Comparison of ENCODE assay signal across 8 cellular contexts in the genomic region with DNA sequence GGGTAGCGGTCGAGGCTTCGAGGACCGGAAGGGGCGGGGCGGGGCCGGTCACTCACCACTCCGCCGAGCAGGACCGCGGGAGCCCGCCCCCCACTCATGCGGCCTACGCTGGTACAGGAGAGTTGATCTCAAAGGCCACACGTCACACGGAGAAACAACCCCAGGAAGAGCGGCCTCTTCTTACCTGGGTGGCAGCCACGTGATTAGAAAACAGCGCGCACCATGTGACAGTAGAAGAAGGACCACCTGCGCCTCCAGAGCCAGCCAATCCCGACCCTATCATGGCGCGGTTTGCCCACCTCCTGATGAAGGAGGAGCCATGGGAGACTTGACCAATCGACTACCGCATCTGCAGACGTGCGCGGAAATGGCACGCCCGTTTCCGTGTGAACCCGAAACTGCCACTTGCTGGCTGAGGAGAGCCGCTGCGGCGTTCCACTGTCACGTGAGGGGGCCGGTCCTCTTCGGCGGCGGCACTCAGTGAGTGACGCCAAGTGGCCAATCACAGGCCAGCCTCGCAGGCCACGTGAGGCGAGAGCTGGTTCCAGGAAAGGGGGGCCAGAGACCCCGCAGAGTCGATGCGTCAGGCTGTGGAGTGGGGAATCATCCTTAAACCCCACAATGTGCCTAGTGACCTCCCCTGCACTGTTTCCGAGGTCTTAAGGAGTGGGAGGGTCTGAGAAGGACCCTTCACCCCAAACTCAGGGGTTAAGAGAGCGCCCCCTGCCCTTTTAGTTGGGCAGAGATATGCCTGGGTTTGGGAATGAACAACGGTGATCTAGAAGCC. TPM values are rescaled to one million over a fixed set of nuclear protein-coding genes. Genes with fewer than 3 reads are reported as not detected.
A peak's percentile ranks its signal among the peaks of the same experiment; 100 is the strongest.
DNase-seq lines count a peak whose midpoint lies in the region; ATAC-seq and TF ChIP-seq lines count a peak whose summit lies in the region.

A gene with protein sequence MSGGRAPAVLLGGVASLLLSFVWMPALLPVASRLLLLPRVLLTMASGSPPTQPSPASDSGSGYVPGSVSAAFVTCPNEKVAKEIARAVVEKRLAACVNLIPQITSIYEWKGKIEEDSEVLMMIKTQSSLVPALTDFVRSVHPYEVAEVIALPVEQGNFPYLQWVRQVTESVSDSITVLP (minus strand): TSS at position 205 of the 787 bp plus-strand sequence. CDS start 107 bp downstream, at position 98.

- DNase-seq in C1 segment of cervical spinal cord (lab: John Stamatoyannopoulos, UW) = peak; percentile 94 to 100 (median 99)
- DNase-seq in NCI-H748 (lab: John Stamatoyannopoulos, UW; ENCODE audit: unreplicated experiment) = peak; percentile 100
- peak; percentile 89 to 98 for DNase-seq in activated CD4-positive, alpha-beta T cell treated with anti-CD3 and anti-CD28 coated beads, Interleukin-2, amount 50 U/mL, for 24 hours (ENCODE audit: low read depth in 1 of 2, low spot score in 1 of 2)
- DNase-seq in left lung = peak; percentile 100
- DNase-seq in stimulated activated CD4-positive, alpha-beta T cell treated with anti-CD3 and anti-CD28 coated beads, Interleukin-4, amount 100 ng/mL, for 1 hour = peak; percentile 97

- TF ChIP-seq CTCF in left lung (IDR thresholded peaks at IDR 0.05) = peak in 1 of 2 donors; percentile 23

- H3K9me3 ChIP-seq in left lung = no peaks in the 10 kb centered on the region

- intact Hi-C loops in dendritic cell treated with granulocyte-macrophage colony-stimulating factor and Interleukin-4, amounts not matched to agents 40 ng/mL and 50 ng/mL, for 4 days (cut with micrococcal nuclease) = loop anchor here (1.0 kb wide), 1 partner anchor 7 kb away; no protein-coding TSS in a partner anchor
- intact Hi-C loops in left lung (cut with DNase I) = loop anchor here in 1 of 2 donors (10.0 kb wide), 1 partner anchor 103 kb away; a partner anchor contains a TSS

- no peaks in the 10 kb centered on the region for H3K9me3 Mint-ChIP-seq in dendritic cell treated with granulocyte-macrophage colony-stimulating factor and Interleukin-4, amounts not matched to agents 40 ng/mL and 50 ng/mL, for 4 days

- peaks cover 13 to 40% of the 10 kb centered on the region in 2 donors for H3K4me1 ChIP-seq in left lung

- H3K27ac Mint-ChIP-seq in dendritic cell treated with granulocyte-macrophage colony-stimulating factor and Interleukin-4, amounts not matched to agents 40 ng/mL and 50 ng/mL, for 4 days = peak within 1 kb of the TSS; percentile 95

- H3K27me3 Mint-ChIP-seq in dendritic cell treated with granulocyte-macrophage colony-stimulating factor and Interleukin-4, amounts not matched to agents 40 ng/mL and 50 ng/mL, for 4 days = peaks cover 16% of the 10 kb centered on the region

- peaks cover 0 to 31% of the 10 kb centered on the region in 2 donors for H3K36me3 ChIP-seq in left lung

- H3K27me3 ChIP-seq in left lung = no peaks in the 10 kb centered on the region

- ATAC-seq in GM19328 (IDR thresholded peaks at IDR 0.05; ENCODE audit: unreplicated experiment) (peak; percentile 86), HG03521 (IDR thresholded peaks at IDR 0.05; ENCODE audit: unreplicated experiment) (peak; percentile 83), left lung (peak; percentile 95)

- peak within 1 kb of the TSS; percentile 91 to 93 for H3K27ac ChIP-seq in left lung

- peak within 1 kb of the TSS; percentile 89 for H3K4me3 Mint-ChIP-seq in dendritic cell treated with granulocyte-macrophage colony-stimulating factor and Interleukin-4, amounts not matched to agents 40 ng/mL and 50 ng/mL, for 4 days

- peaks cover 60% of the 10 kb centered on the region for H3K4me1 Mint-ChIP-seq in dendritic cell treated with granulocyte-macrophage colony-stimulating factor and Interleukin-4, amounts not matched to agents 40 ng/mL and 50 ng/mL, for 4 days (ENCODE audit: low read depth)

- peak within 1 kb of the TSS; percentile 75 to 77 for H3K4me3 ChIP-seq in left lung

- peaks cover 43% of the 10 kb centered on the region for H3K36me3 Mint-ChIP-seq in dendritic cell treated with granulocyte-macrophage colony-stimulating factor and Interleukin-4, amounts not matched to agents 40 ng/mL and 50 ng/mL, for 4 days (ENCODE audit: low read depth)

RNA-seq across cellular contexts. Expression of the gene that starts here (rescaled TPM):
- 100 to 1,000 TPM; 144 to 175 TPM for total RNA-seq in left lung

Comparison
In these comparisons a context has a peak if more than half of its experiments do, and no peak if none do; other contexts are left out.
1. Peak in every context shown above with its lines: DNase-seq, ATAC-seq, H3K4me3 ChIP-seq and H3K27ac ChIP-seq.